ENCODE assay signal across 16 cellular contexts in the genomic region with DNA sequence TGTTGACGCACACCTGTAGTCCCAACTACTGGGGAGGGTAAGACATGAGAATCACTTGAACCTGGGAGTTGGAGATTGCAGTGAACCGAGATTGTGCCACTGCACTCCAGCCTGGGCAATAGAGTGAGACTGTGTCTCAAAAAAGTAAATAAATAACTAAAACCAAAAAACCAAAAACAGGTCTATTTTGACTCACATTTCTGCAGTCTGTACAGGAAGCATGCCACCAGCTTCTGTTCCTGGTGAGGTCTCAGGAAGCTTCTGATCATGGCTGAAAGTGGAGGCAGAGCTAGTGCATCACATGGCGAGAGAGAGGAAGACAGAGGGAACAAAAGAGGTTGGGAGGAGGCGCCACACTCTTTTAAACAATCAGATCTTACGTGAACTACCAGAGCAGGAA.
DNase-seq lines count a peak whose midpoint lies in the region; ATAC-seq and TF ChIP-seq lines count a peak whose summit lies in the region.
"Had no signal": no experiment of that assay in that cellular context is flagged by ENCODE, and none has a peak within 500 bp of the region (broad histone marks: within the 10 kb centered on the region; RNA-seq: fewer than 3 reads in every experiment).

No MANE protein-coding gene starts in this region.

- no peak overlapping the region for H3K4me2 ChIP-seq in GM23338
- H3K4me2 ChIP-seq: A549 had no signal

- H3K27ac ChIP-seq in GM23338 (ENCODE audit: low read depth) (no peak overlapping the region), substantia nigra (ENCODE audit: low read depth, low read length, poor library complexity, severe bottlenecking) (no peak overlapping the region)
- H3K27ac ChIP-seq: A549, C4-2B, GM23248, HL-60 had no signal

- ATAC-seq in GM18870 (IDR thresholded peaks at IDR 0.05; ENCODE audit: unreplicated experiment) = peak; percentile 50
- no peak for ATAC-seq in GM23338
- peak; percentile 51 for ATAC-seq in HG03432 (IDR thresholded peaks at IDR 0.05; ENCODE audit: unreplicated experiment)
- no peak for ATAC-seq in HG02610 (IDR thresholded peaks at IDR 0.05; ENCODE audit: unreplicated experiment)
- ATAC-seq: A549 had no signal

- no peaks in the 10 kb centered on the region for H4K20me1 ChIP-seq in GM23338 (replicated peaks; ENCODE audit: insufficient read depth)

- no peaks in the 10 kb centered on the region for H3K4me1 ChIP-seq in GM23338 (ENCODE audit: insufficient read depth)
- H3K4me1 ChIP-seq: A549, BE2C had no signal

- H3K36me3 ChIP-seq in GM23338 (ENCODE audit: insufficient read depth) = no peaks in the 10 kb centered on the region
- H3K36me3 ChIP-seq: BE2C had no signal

- peaks cover 2% of the 10 kb centered on the region for H3K27me3 Mint-ChIP-seq in GM23338 (ENCODE audit: insufficient read depth, low read depth, poor library complexity)

- no peaks in the 10 kb centered on the region for H3K36me3 Mint-ChIP-seq in GM23338 (ENCODE audit: low read depth)
- H3K36me3 Mint-ChIP-seq: CD4-positive, alpha-beta memory T cell had no signal

- no peak for TF ChIP-seq CTCF in GM23338 (conservative IDR thresholded peaks at IDR 0.05; ENCODE audit: low read depth in 2 of 2)

- H3F3A ChIP-seq in GM23338 (replicated peaks; ENCODE audit: low read depth) = no peaks in the 10 kb centered on the region

- H3K9me3 Mint-ChIP-seq in GM23338 = peaks cover 3% of the 10 kb centered on the region; the same call in 1 of the 3 replicates

- H3K9me2 ChIP-seq in GM23338 (ENCODE audit: insufficient read depth) = no peaks in the 10 kb centered on the region; the same call in 1 of the 2 replicates

- no peaks in the 10 kb centered on the region for H3K4me1 Mint-ChIP-seq in GM23338
- H3K4me1 Mint-ChIP-seq: CD4-positive, alpha-beta memory T cell; H9 had no signal

- H3K4me3 ChIP-seq in GM23338 = no peak overlapping the region
- H3K4me3 ChIP-seq: A549, GM23248 had no signal

- no peaks in the 10 kb centered on the region for H3K27me3 ChIP-seq in GM23338 (ENCODE audit: insufficient read depth)
- H3K27me3 ChIP-seq: BE2C had no signal

- no peak overlapping the region for H3K4me3 Mint-ChIP-seq in GM23338
- H3K4me3 Mint-ChIP-seq: CD4-positive, alpha-beta memory T cell; H9 had no signal

- no peaks in the 10 kb centered on the region for H3K79me2 ChIP-seq in GM23338 (replicated peaks; ENCODE audit: insufficient read depth)

- H2AFZ ChIP-seq in GM23338 = peak overlapping the region; percentile 52; the same call in 1 of the 2 replicates
- H2AFZ ChIP-seq: GM23248 had no signal

- no peak overlapping the region for H3K27ac Mint-ChIP-seq in GM23338
- H3K27ac Mint-ChIP-seq: CD4-positive, alpha-beta memory T cell; H9 had no signal

- DNase-seq in GM23338 (ENCODE audit: low spot score) = no peak
- DNase-seq in activated CD4-positive, alpha-beta T cell treated with anti-CD3 and anti-CD28 coated beads for 4 hours = no peak
- no peak for DNase-seq in substantia nigra (lab: John Stamatoyannopoulos, UW)
- DNase-seq in SKM-1 (lab: John Stamatoyannopoulos, UW; ENCODE audit: unreplicated experiment) = no peak
- DNase-seq: BE2C; CD4-positive, alpha-beta memory T cell; DMS79; EL; GM23248; H9 had no signal

TF ChIP-seq in GM23338, 12 proteins besides CTCF, POLR2A, EP300 and RAD21:
- no peak for TF ChIP-seq JUNB (IDR thresholded peaks at IDR 0.05; ENCODE audit: unreplicated experiment)
- no peak for TF ChIP-seq EZH2phosphoT487 (IDR thresholded peaks at IDR 0.05; ENCODE audit: unreplicated experiment)

Comparison
In these comparisons a context has a peak if more than half of its experiments do, and no peak if none do; other contexts are left out.
1. ATAC-seq: peak in GM18870 (single experiment) and HG03432 (single experiment); none in GM23338 (single experiment) and HG02610 (single experiment).